Comparison of ENCODE assay signal across 3 cellular contexts in the genomic region with DNA sequence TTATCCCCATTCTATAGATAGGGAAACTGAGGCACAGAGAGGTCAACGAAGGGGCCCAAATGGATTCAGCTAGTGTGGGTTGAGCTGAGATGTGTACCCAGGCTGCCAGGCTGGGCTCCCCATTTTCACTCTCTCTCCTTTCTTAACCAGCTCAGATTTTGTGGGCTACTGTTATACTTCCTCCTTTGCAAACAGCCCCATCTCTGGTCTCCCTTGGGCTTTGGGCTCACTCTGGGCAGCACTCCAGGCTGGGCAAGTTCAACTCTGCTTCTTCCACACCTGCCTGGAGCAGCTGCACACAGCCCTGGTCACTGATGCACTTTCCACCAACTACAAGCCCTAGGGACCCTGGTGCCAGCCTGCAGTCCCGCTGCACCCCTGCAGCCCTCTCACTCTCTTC. TPM values are rescaled to one million over a fixed set of nuclear protein-coding genes. Genes with fewer than 3 reads are reported as not detected.
"Had no signal": no experiment of that assay in that cellular context is flagged by ENCODE, and none has a peak within 500 bp of the region (broad histone marks: within the 10 kb centered on the region; RNA-seq: fewer than 3 reads in every experiment).

No MANE protein-coding gene starts in this region.

RNA-seq across cellular contexts. Expression of a gene that starts 22.5 kb away (rescaled TPM):
- total RNA-seq: activated T-helper 1 cell treated with anti-CD3 and anti-CD28 coated beads, Interleukin-12 subunit alpha, Interleukin-12 subunit beta, Interleukin-2, Interleukin-4 antibody, amounts not matched to agents 30 ng/mL and 10 ng/mL and 1 ng/mL, durations not matched to agents 14 hours and 24 hours and 36 hours; ascending aorta had no signal
- polyA plus RNA-seq: aorta had no signal
